In genomic region chr5:68303754-68304420, GRCh38 we compare ENCODE assay signal across 13 cellular contexts.
DNase-seq lines count a peak whose midpoint lies in the region; ATAC-seq and TF ChIP-seq lines count a peak whose summit lies in the region.
"Had no signal": no experiment of that assay in that cellular context is flagged by ENCODE, and none has a peak within 500 bp of the region (broad histone marks: within the 10 kb centered on the region; RNA-seq: fewer than 3 reads in every experiment).

No MANE protein-coding gene starts in this region.

- ATAC-seq in HG02981 (IDR thresholded peaks at IDR 0.05; ENCODE audit: unreplicated experiment) (peak; percentile 19), omental fat pad (ENCODE audit: low FRiP score) (peak; percentile 50), GM18519 (IDR thresholded peaks at IDR 0.05; ENCODE audit: low FRiP score, unreplicated experiment) (no peak), mucosa of descending colon (no peak), GM19395 (IDR thresholded peaks at IDR 0.05; ENCODE audit: unreplicated experiment) (no peak)

- no peaks in the 10 kb centered on the region for H3K36me3 ChIP-seq in mucosa of descending colon (ENCODE audit: low read depth)
- H3K36me3 ChIP-seq: WERI-Rb-1 had no signal

- DNase-seq in DMS 273 (lab: John Stamatoyannopoulos, UW; ENCODE audit: unreplicated experiment) (peak; percentile 24), DMS 273 treated with DMSO at 0.1 percent for 48 hours (lab: John Stamatoyannopoulos, UW) (no peak), omental fat pad (ENCODE audit: low spot score) (no peak), mucosa of descending colon (no peak)
- DNase-seq in activated T-helper 2 cell treated with anti-CD3 and anti-CD28 coated beads, Interferon-gamma antibody, Interleukin-2, Interleukin-4, amounts not matched to agents 10 μg/mL and 5 μg/mL and 100 μg/mL, durations not matched to agents 14 hours and 24 hours and 36 hours (ENCODE audit: low spot score), result no peak
- DNase-seq: MM.1S, NCI-H345, right lobe of liver, tibial artery, WERI-Rb-1 had no signal

- H3K9me3 Mint-ChIP-seq in activated T-helper 2 cell treated with anti-CD3 and anti-CD28 coated beads, Interferon-gamma antibody, Interleukin-2, Interleukin-4, amounts not matched to agents 10 μg/mL and 5 μg/mL and 100 μg/mL, durations not matched to agents 14 hours and 24 hours and 36 hours, result no peaks in the 10 kb centered on the region

- H3K4me3 Mint-ChIP-seq in activated T-helper 2 cell treated with anti-CD3 and anti-CD28 coated beads, Interferon-gamma antibody, Interleukin-2, Interleukin-4, amounts not matched to agents 10 μg/mL and 5 μg/mL and 100 μg/mL, durations not matched to agents 14 hours and 24 hours and 36 hours (ENCODE audit: low read depth), result no peak overlapping the region

- peaks cover 7% of the 10 kb centered on the region for H3K27me3 Mint-ChIP-seq in activated T-helper 2 cell treated with anti-CD3 and anti-CD28 coated beads, Interferon-gamma antibody, Interleukin-2, Interleukin-4, amounts not matched to agents 10 μg/mL and 5 μg/mL and 100 μg/mL, durations not matched to agents 14 hours and 24 hours and 36 hours (ENCODE audit: low read depth)

- no peaks in the 10 kb centered on the region for H3K4me1 ChIP-seq in mucosa of descending colon (ENCODE audit: low read depth)
- H3K4me1 ChIP-seq: right lobe of liver had no signal

- intact Hi-C loops in activated T-helper 2 cell treated with anti-CD3 and anti-CD28 coated beads, Interferon-gamma antibody, Interleukin-2, Interleukin-4, amounts not matched to agents 10 μg/mL and 5 μg/mL and 100 μg/mL, durations not matched to agents 14 hours and 24 hours and 36 hours (cut with micrococcal nuclease), result loop anchor here (1.0 to 5.0 kb wide), 7 partner anchors 11 to 158 kb away; no protein-coding TSS in a partner anchor
- intact Hi-C loops in mucosa of descending colon (cut with DNase I, micrococcal nuclease), result no loop called here

- no peak for TF ChIP-seq CTCF in omental fat pad (IDR thresholded peaks at IDR 0.05)
- TF ChIP-seq CTCF in mucosa of descending colon (IDR thresholded peaks at IDR 0.05), result no peak

- peak overlapping the region; percentile 74 for H3K27ac Mint-ChIP-seq in activated T-helper 2 cell treated with anti-CD3 and anti-CD28 coated beads, Interferon-gamma antibody, Interleukin-2, Interleukin-4, amounts not matched to agents 10 μg/mL and 5 μg/mL and 100 μg/mL, durations not matched to agents 14 hours and 24 hours and 36 hours

- H3K4me3 ChIP-seq in mucosa of descending colon, result no peak overlapping the region
- H3K4me3 ChIP-seq: right lobe of liver, tibial artery had no signal

- H3K36me3 Mint-ChIP-seq in activated T-helper 2 cell treated with anti-CD3 and anti-CD28 coated beads, Interferon-gamma antibody, Interleukin-2, Interleukin-4, amounts not matched to agents 10 μg/mL and 5 μg/mL and 100 μg/mL, durations not matched to agents 14 hours and 24 hours and 36 hours (ENCODE audit: low read depth), result peaks cover 40% of the 10 kb centered on the region

- H3K9me3 ChIP-seq in mucosa of descending colon, result no peaks in the 10 kb centered on the region
- H3K9me3 ChIP-seq: right lobe of liver, tibial artery had no signal

- H3K4me1 Mint-ChIP-seq in activated T-helper 2 cell treated with anti-CD3 and anti-CD28 coated beads, Interferon-gamma antibody, Interleukin-2, Interleukin-4, amounts not matched to agents 10 μg/mL and 5 μg/mL and 100 μg/mL, durations not matched to agents 14 hours and 24 hours and 36 hours (ENCODE audit: low read depth), result peaks cover 52% of the 10 kb centered on the region

Comparison
In these comparisons a context has a peak if more than half of its experiments do, and no peak if none do; other contexts are left out.
1. ATAC-seq: peak in HG02981 (single experiment) and omental fat pad (single experiment); none in GM18519 (single experiment), mucosa of descending colon (single experiment) and GM19395 (single experiment).